Comparison of ENCODE assay signal across 20 cellular contexts in the genomic region with DNA sequence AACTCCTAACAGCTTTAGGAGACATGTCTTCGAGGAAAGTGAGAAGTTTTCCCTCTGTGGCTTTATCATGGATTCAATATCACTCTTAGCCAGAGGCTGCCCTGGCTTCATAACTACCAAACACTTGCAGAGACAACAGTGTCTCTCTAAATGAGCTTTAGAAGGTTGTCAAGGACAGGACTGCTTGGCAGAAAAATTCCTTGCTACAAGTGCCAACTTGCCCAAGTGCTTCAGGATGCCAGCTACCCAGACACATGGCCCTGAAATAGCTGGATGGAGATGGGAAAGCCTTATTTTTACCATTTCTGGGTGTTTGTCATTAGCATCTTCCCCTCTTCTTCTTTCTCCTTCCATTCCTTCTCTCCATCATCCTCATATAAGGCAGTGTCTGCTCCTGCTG.
A peak's percentile ranks its signal among the peaks of the same experiment; 100 is the strongest.
DNase-seq lines count a peak whose midpoint lies in the region; ATAC-seq and TF ChIP-seq lines count a peak whose summit lies in the region.
"Had no signal": no experiment of that assay in that cellular context is flagged by ENCODE, and none has a peak within 500 bp of the region (broad histone marks: within the 10 kb centered on the region; RNA-seq: fewer than 3 reads in every experiment).

No MANE protein-coding gene starts in this region.

- POLR2A ChIA-PET in activated CD4-positive, alpha-beta memory T cell treated with anti-CD3 and anti-CD28 coated beads for 36 hours (lab: Charles Lee): interaction anchor here (1.0 to 1.6 kb wide), 2 partner anchors 15 to 29 kb away, joined by 3 to 7 read pairs; no protein-coding TSS in a partner anchor
- POLR2A ChIA-PET in activated CD4-positive, alpha-beta memory T cell treated with anti-CD3 and anti-CD28 coated beads, Interleukin-2, amount 10 ng/mL, durations not matched to agents 7 days and 5 days (lab: Charles Lee): no interaction called here
- POLR2A ChIA-PET in RWPE1 (lab: Yijun Ruan, JAX; ENCODE audit: low non-redundant PET): no interaction called here
- POLR2A ChIA-PET in SK-N-SH (lab: Yijun Ruan, JAX): no interaction called here

- H3K9me3 Mint-ChIP-seq in activated CD4-positive, alpha-beta memory T cell treated with anti-CD3 and anti-CD28 coated beads for 36 hours: no peaks in the 10 kb centered on the region
- peaks cover 1% of the 10 kb centered on the region for H3K9me3 Mint-ChIP-seq in activated CD4-positive, alpha-beta memory T cell treated with anti-CD3 and anti-CD28 coated beads, Interleukin-2, amount 10 ng/mL, durations not matched to agents 7 days and 5 days
- H3K9me3 Mint-ChIP-seq: CD4-positive, alpha-beta T cell had no signal

- H3K4me1 ChIP-seq in foreskin keratinocyte: peaks cover 2% of the 10 kb centered on the region
- no peaks in the 10 kb centered on the region for H3K4me1 ChIP-seq in SK-N-SH (ENCODE audit: control insufficient read depth in 1 of 2, insufficient read depth in 2 of 2, low read depth in 1 of 2, low read length in 1 of 2)
- H3K4me1 ChIP-seq: Peyer's patch had no signal

- TF ChIP-seq EP300 in SK-N-SH (IDR thresholded peaks at IDR 0.05; ENCODE audit: borderline replicate concordance in 1 of 2, low read depth in 1 of 2, low read length in 1 of 2): no peak

- ATAC-seq in foreskin keratinocyte: peak; percentile 78
- ATAC-seq: HepG2 had no signal

- no peaks in the 10 kb centered on the region for H3F3A ChIP-seq in SK-N-SH (replicated peaks; ENCODE audit: insufficient read depth)

- H3K36me3 Mint-ChIP-seq in activated CD4-positive, alpha-beta memory T cell treated with anti-CD3 and anti-CD28 coated beads for 36 hours: no peaks in the 10 kb centered on the region
- peaks cover 2% of the 10 kb centered on the region for H3K36me3 Mint-ChIP-seq in activated CD4-positive, alpha-beta memory T cell treated with anti-CD3 and anti-CD28 coated beads, Interleukin-2, amount 10 ng/mL, durations not matched to agents 7 days and 5 days (ENCODE audit: low read depth)

- H3K36me3 ChIP-seq in SK-N-SH (replicated peaks in 1 of 2; ENCODE audit: control insufficient read depth in 1 of 2, insufficient read depth in 2 of 2, low read length in 1 of 2): no peaks in the 10 kb centered on the region
- H3K36me3 ChIP-seq: Peyer's patch had no signal

- H3K79me2 ChIP-seq in SK-N-SH (ENCODE audit: insufficient read depth): no peaks in the 10 kb centered on the region

- peak overlapping the region; percentile 56 for H3K27ac Mint-ChIP-seq in activated CD4-positive, alpha-beta memory T cell treated with anti-CD3 and anti-CD28 coated beads for 36 hours
- H3K27ac Mint-ChIP-seq in activated CD4-positive, alpha-beta memory T cell treated with anti-CD3 and anti-CD28 coated beads, Interleukin-2, amount 10 ng/mL, durations not matched to agents 7 days and 5 days: no peak overlapping the region
- H3K27ac Mint-ChIP-seq: B cell; CD4-positive, alpha-beta T cell had no signal

- TF ChIP-seq CTCF in RWPE1 (conservative IDR thresholded peaks at IDR 0.05; ENCODE audit: low read depth) (no peak), foreskin keratinocyte (conservative IDR thresholded peaks at IDR 0.05) (no peak), SK-N-SH (IDR thresholded peaks at IDR 0.05) (no peak)

- H3K4me2 ChIP-seq in SK-N-SH: no peak overlapping the region

- H3K9me2 ChIP-seq in SK-N-SH: no peaks in the 10 kb centered on the region

- CTCF ChIA-PET in activated CD4-positive, alpha-beta memory T cell treated with anti-CD3 and anti-CD28 coated beads for 36 hours (lab: Charles Lee): no interaction called here
- CTCF ChIA-PET in activated CD4-positive, alpha-beta memory T cell treated with anti-CD3 and anti-CD28 coated beads, Interleukin-2, amount 10 ng/mL, durations not matched to agents 7 days and 5 days (lab: Charles Lee): no interaction called here
- CTCF ChIA-PET in RWPE1 (lab: Yijun Ruan, JAX) (no interaction called here), SK-N-SH (lab: Yijun Ruan, JAX) (no interaction called here)

- WGBS in SK-N-SH (ENCODE audit: low lambda C conversion rate): 5% methylated on average over 1 of the region's 1 CpG

- no peak for DNase-seq in activated CD4-positive, alpha-beta memory T cell treated with anti-CD3 and anti-CD28 coated beads for 36 hours
- no peak for DNase-seq in activated CD4-positive, alpha-beta memory T cell treated with anti-CD3 and anti-CD28 coated beads, Interleukin-2, amount 10 ng/mL, durations not matched to agents 7 days and 5 days
- DNase-seq in NCI-H1105 treated with DMSO at 0.1 percent for 48 hours (lab: John Stamatoyannopoulos, UW): peak; percentile 22
- peak; percentile 26 for DNase-seq in RWPE1 (ENCODE audit: low spot score)
- DNase-seq in foreskin keratinocyte: peak; percentile 39 to 66
- no peak for DNase-seq in hippocampal formation (lab: John Stamatoyannopoulos, UW)
- DNase-seq in NCI-H526 (lab: John Stamatoyannopoulos, UW): no peak
- no peak for DNase-seq in SK-N-SH
- DNase-seq: Calu3; CD4-positive, alpha-beta T cell; GF-D8; GOT3; MM.1S; NCI-H1417; NCI-H1930; NCI-H2227 treated with DMSO at 0.1 percent for 48 hours; Peyer's patch; SIG-M5 had no signal

- no peak overlapping the region for H3K9ac ChIP-seq in SK-N-SH

- H3K27me3 Mint-ChIP-seq in activated CD4-positive, alpha-beta memory T cell treated with anti-CD3 and anti-CD28 coated beads for 36 hours: peaks cover 3% of the 10 kb centered on the region
- H3K27me3 Mint-ChIP-seq in activated CD4-positive, alpha-beta memory T cell treated with anti-CD3 and anti-CD28 coated beads, Interleukin-2, amount 10 ng/mL, durations not matched to agents 7 days and 5 days: no peaks in the 10 kb centered on the region
- H3K27me3 Mint-ChIP-seq: CD4-positive, alpha-beta T cell had no signal

- H3K4me3 Mint-ChIP-seq in activated CD4-positive, alpha-beta memory T cell treated with anti-CD3 and anti-CD28 coated beads for 36 hours: no peak overlapping the region
- no peak overlapping the region for H3K4me3 Mint-ChIP-seq in activated CD4-positive, alpha-beta memory T cell treated with anti-CD3 and anti-CD28 coated beads, Interleukin-2, amount 10 ng/mL, durations not matched to agents 7 days and 5 days
- H3K4me3 Mint-ChIP-seq: B cell; CD4-positive, alpha-beta T cell had no signal

- H3K27ac ChIP-seq in RWPE1: no peak overlapping the region
- H3K27ac ChIP-seq in foreskin keratinocyte: no peak overlapping the region
- no peak overlapping the region for H3K27ac ChIP-seq in SK-N-SH (ENCODE audit: low read depth in 2 of 2, low read length in 1 of 2)
- H3K27ac ChIP-seq: Peyer's patch had no signal

- H3K4me1 Mint-ChIP-seq in activated CD4-positive, alpha-beta memory T cell treated with anti-CD3 and anti-CD28 coated beads for 36 hours (ENCODE audit: low read depth): peaks cover 41% of the 10 kb centered on the region
- H3K4me1 Mint-ChIP-seq in activated CD4-positive, alpha-beta memory T cell treated with anti-CD3 and anti-CD28 coated beads, Interleukin-2, amount 10 ng/mL, durations not matched to agents 7 days and 5 days: peaks cover 39% of the 10 kb centered on the region
- H3K4me1 Mint-ChIP-seq: B cell had no signal

- H3K4me3 ChIP-seq in SK-N-SH (ENCODE audit: low read depth in 2 of 2, low read length in 1 of 2): no peak overlapping the region
- H3K4me3 ChIP-seq: Peyer's patch had no signal

- no peak for TF ChIP-seq RAD21 in SK-N-SH (IDR thresholded peaks at IDR 0.05; ENCODE audit: low read length)

- no peak overlapping the region for H2AFZ ChIP-seq in SK-N-SH (ENCODE audit: low read depth)

- H4K20me1 ChIP-seq in SK-N-SH (ENCODE audit: insufficient read depth): no peaks in the 10 kb centered on the region

- no peaks in the 10 kb centered on the region for H3K9me3 ChIP-seq in SK-N-SH
- H3K9me3 ChIP-seq: Peyer's patch had no signal

- intact Hi-C loops in activated CD4-positive, alpha-beta memory T cell treated with anti-CD3 and anti-CD28 coated beads for 36 hours (cut with micrococcal nuclease): loop anchor here (2.0 kb wide), 1 partner anchor 14 kb away; no protein-coding TSS in a partner anchor

- H3K27me3 ChIP-seq in foreskin keratinocyte: no peaks in the 10 kb centered on the region
- no peaks in the 10 kb centered on the region for H3K27me3 ChIP-seq in SK-N-SH (ENCODE audit: insufficient read depth)
- H3K27me3 ChIP-seq: Peyer's patch had no signal

TF ChIP-seq in SK-N-SH, 30 proteins besides CTCF, POLR2A, EP300 and RAD21:
- no peak for TF ChIP-seq YY1 (IDR thresholded peaks at IDR 0.05; ENCODE audit: low read depth)
- TF ChIP-seq NFIC (IDR thresholded peaks at IDR 0.05; ENCODE audit: borderline replicate concordance): no peak
- TF ChIP-seq GABPA (IDR thresholded peaks at IDR 0.05; ENCODE audit: low read depth): no peak
- no peak for TF ChIP-seq POLR2AphosphoS5 (IDR thresholded peaks at IDR 0.05; ENCODE audit: low read depth, low read length)
- TF ChIP-seq, protein P1, sequence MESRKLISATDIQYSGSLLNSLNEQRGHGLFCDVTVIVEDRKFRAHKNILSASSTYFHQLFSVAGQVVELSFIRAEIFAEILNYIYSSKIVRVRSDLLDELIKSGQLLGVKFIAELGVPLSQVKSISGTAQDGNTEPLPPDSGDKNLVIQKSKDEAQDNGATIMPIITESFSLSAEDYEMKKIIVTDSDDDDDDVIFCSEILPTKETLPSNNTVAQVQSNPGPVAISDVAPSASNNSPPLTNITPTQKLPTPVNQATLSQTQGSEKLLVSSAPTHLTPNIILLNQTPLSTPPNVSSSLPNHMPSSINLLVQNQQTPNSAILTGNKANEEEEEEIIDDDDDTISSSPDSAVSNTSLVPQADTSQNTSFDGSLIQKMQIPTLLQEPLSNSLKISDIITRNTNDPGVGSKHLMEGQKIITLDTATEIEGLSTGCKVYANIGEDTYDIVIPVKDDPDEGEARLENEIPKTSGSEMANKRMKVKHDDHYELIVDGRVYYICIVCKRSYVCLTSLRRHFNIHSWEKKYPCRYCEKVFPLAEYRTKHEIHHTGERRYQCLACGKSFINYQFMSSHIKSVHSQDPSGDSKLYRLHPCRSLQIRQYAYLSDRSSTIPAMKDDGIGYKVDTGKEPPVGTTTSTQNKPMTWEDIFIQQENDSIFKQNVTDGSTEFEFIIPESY (IDR thresholded peaks at IDR 0.05; ENCODE audit: borderline replicate concordance, low read depth): no peak
- TF ChIP-seq, protein P2, sequence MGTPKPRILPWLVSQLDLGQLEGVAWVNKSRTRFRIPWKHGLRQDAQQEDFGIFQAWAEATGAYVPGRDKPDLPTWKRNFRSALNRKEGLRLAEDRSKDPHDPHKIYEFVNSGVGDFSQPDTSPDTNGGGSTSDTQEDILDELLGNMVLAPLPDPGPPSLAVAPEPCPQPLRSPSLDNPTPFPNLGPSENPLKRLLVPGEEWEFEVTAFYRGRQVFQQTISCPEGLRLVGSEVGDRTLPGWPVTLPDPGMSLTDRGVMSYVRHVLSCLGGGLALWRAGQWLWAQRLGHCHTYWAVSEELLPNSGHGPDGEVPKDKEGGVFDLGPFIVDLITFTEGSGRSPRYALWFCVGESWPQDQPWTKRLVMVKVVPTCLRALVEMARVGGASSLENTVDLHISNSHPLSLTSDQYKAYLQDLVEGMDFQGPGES (IDR thresholded peaks at IDR 0.05; ENCODE audit: low read depth, low read length): no peak
- TF ChIP-seq ELF1 (IDR thresholded peaks at IDR 0.05): no peak
- TF ChIP-seq NRF1 (IDR thresholded peaks at IDR 0.05; ENCODE audit: low read depth, low read length): no peak

Comparison
In these comparisons a context has a peak if more than half of its experiments do, and no peak if none do; other contexts are left out.
1. DNase-seq: peak in NCI-H1105 treated with DMSO at 0.1 percent for 48 hours (single experiment), RWPE1 (single experiment) and foreskin keratinocyte (2 of 2); none in activated CD4-positive, alpha-beta memory T cell treated with anti-CD3 and anti-CD28 coated beads for 36 hours (single experiment), activated CD4-positive, alpha-beta memory T cell treated with anti-CD3 and anti-CD28 coated beads, Interleukin-2, amount 10 ng/mL, durations not matched to agents 7 days and 5 days (single experiment), hippocampal formation (0 of 2), NCI-H526 (0 of 2) and SK-N-SH (single experiment).